In the genomic region with DNA sequence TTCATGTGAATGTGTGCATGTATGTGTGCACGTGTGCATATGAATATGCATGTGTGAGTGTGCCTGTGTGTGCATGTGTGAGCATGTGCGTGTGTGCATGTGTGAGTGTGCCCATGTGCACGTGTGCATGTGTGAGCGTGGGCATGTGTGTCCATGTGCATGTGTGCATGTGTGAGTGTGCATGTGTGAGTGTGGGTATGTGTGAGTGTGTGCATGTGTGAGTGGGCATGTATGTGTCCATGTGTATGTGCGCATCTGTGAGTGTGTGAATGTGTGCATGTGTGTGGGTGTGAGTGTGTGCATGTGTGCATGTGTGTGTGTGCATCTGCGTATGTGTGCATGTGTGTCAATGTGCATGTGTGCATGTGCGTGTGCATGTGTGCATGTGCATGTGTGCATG, we compare ENCODE assay signal across 14 cellular contexts.
DNase-seq lines count a peak whose midpoint lies in the region; ATAC-seq, FAIRE-seq and TF ChIP-seq lines count a peak whose summit lies in the region.
"Had no signal": no experiment of that assay in that cellular context is flagged by ENCODE, and none has a peak within 500 bp of the region (broad histone marks: within the 10 kb centered on the region; RNA-seq: fewer than 3 reads in every experiment).

No MANE protein-coding gene starts in this region.

- H3K9ac ChIP-seq in HepG2 (ENCODE audit: insufficient read depth, low read depth, low read length) = no peak overlapping the region
- H3K9ac ChIP-seq in mesenchymal stem cell (ENCODE audit: low read length) = no peak overlapping the region
- H3K9ac ChIP-seq: BLaER1 treated with 17β-estradiol and CSF1 and Interleukin-3, amounts not matched to agents 10 nM and 100 nM had no signal

- no peak overlapping the region for H2BK15ac ChIP-seq in mesenchymal stem cell (ENCODE audit: low read depth, poor library complexity, severe bottlenecking)

- TF ChIP-seq POLR2A in HepG2 (IDR thresholded peaks at IDR 0.05; ENCODE audit: insufficient read depth in 1 of 2, low read depth in 2 of 2, low read length in 2 of 2) (no peak), right lobe of liver (IDR thresholded peaks at IDR 0.05) (no peak)

- DNase-seq in HepG2 (ENCODE audit: low spot score) (no peak), right lobe of liver (no peak), mesenchymal stem cell (no peak), foreskin fibroblast (no peak), NCI-H187 (lab: John Stamatoyannopoulos, UW) (no peak)
- DNase-seq: ACHN; CD4-positive, CD25-positive, alpha-beta regulatory T cell; DMS53; GF-D8 had no signal

- peak overlapping the region; percentile 21 to 89 (median 82) for H3K27ac Mint-ChIP-seq in brain

- CTCF ChIA-PET in HepG2 (lab: Yijun Ruan, JAX; ENCODE audit: low intra/inter-chr PET ratio, low total read pairs) = no interaction called here

- TF ChIP-seq CTCF in HepG2 (CRISPR knock-in tag; IDR thresholded peaks at IDR 0.05) = no peak
- no peak for TF ChIP-seq CTCF in right lobe of liver (IDR thresholded peaks at IDR 0.05)
- TF ChIP-seq CTCF in brain (conservative IDR thresholded peaks at IDR 0.05) = no peak
- no peak for TF ChIP-seq CTCF in foreskin fibroblast (IDR thresholded peaks at IDR 0.05; ENCODE audit: low read depth, low read length)

- H2BK12ac ChIP-seq in mesenchymal stem cell (ENCODE audit: low read length in 2 of 2) = no peak overlapping the region

- H3K9me3 Mint-ChIP-seq in brain = peaks cover 0 to 14% (median 6%) of the 10 kb centered on the region in 5 experiments

- no peak overlapping the region for H2AK5ac ChIP-seq in mesenchymal stem cell (ENCODE audit: low read length, severe bottlenecking)

- intact Hi-C loops in HepG2 (cut with micrococcal nuclease; ENCODE audit: unreplicated experiment) = no loop called here
- intact Hi-C loops in right lobe of liver (cut with DNase I) = no loop called here

- H2AFZ ChIP-seq in HepG2 (ENCODE audit: low read length) (no peak overlapping the region), mesenchymal stem cell (ENCODE audit: low read depth, low read length) (no peak overlapping the region)

- no peak overlapping the region for H3K27ac ChIP-seq in HepG2 (ENCODE audit: extremely low read length, insufficient read depth, low read length)
- no peak overlapping the region for H3K27ac ChIP-seq in right lobe of liver
- no peak overlapping the region for H3K27ac ChIP-seq in mesenchymal stem cell (ENCODE audit: low read length, poor library complexity, severe bottlenecking)
- H3K27ac ChIP-seq: BLaER1 treated with 17β-estradiol and CSF1 and Interleukin-3, amounts not matched to agents 10 nM and 100 nM had no signal

- no peak for TF ChIP-seq EP300 in HepG2 (IDR thresholded peaks at IDR 0.05; ENCODE audit: low read depth in 2 of 2, low read length in 2 of 2)
- TF ChIP-seq EP300 in HepG2 (CRISPR knock-in tag; IDR thresholded peaks at IDR 0.05; ENCODE audit: borderline replicate concordance) = no peak

- H4K20me1 ChIP-seq in HepG2 (ENCODE audit: insufficient read depth, low read length) = no peaks in the 10 kb centered on the region
- H4K20me1 ChIP-seq: BLaER1 treated with 17β-estradiol and CSF1 and Interleukin-3, amounts not matched to agents 10 nM and 100 nM had no signal

- H3K14ac ChIP-seq in mesenchymal stem cell (ENCODE audit: low read length in 2 of 2) = peak overlapping the region in 1 of 2 experiments; percentile 22

- peaks cover 18% of the 10 kb centered on the region for H3K36me3 Mint-ChIP-seq in brain
- H3K36me3 Mint-ChIP-seq: CD4-positive, CD25-positive, alpha-beta regulatory T cell had no signal

- no peaks in the 10 kb centered on the region for H3K79me2 ChIP-seq in HepG2 (ENCODE audit: insufficient read depth, low read length)

- POLR2A ChIA-PET in HepG2 (lab: Yijun Ruan, JAX) = no interaction called here

- TF ChIP-seq RAD21 in HepG2 (CRISPR knock-in tag; IDR thresholded peaks at IDR 0.05) = no peak

- H4K8ac ChIP-seq in mesenchymal stem cell (ENCODE audit: low read length) = no peak overlapping the region

- no peak overlapping the region for H2BK120ac ChIP-seq in mesenchymal stem cell (ENCODE audit: low read depth, low read length)

- H3K4me3 ChIP-seq in HepG2 (replicated peaks in 1 of 3; ENCODE audit: insufficient read depth in 1 of 3, low read depth in 2 of 3, low read length in 3 of 3) (no peak overlapping the region), right lobe of liver (no peak overlapping the region), mesenchymal stem cell (ENCODE audit: insufficient read depth in 1 of 2, low read depth in 1 of 2, low read length in 2 of 2) (no peak overlapping the region), foreskin fibroblast (ENCODE audit: low read depth in 1 of 2, low read length in 2 of 2) (no peak overlapping the region)
- H3K4me3 ChIP-seq: BLaER1 treated with 17β-estradiol and CSF1 and Interleukin-3, amounts not matched to agents 10 nM and 100 nM had no signal

- H3K23ac ChIP-seq in mesenchymal stem cell (ENCODE audit: low read length in 2 of 2) = no peak overlapping the region

- H3K4ac ChIP-seq in mesenchymal stem cell (ENCODE audit: low read depth in 1 of 2, low read length in 2 of 2) = no peak overlapping the region

- H3K36me3 ChIP-seq in HepG2 (replicated peaks in 1 of 2; ENCODE audit: control insufficient read depth in 1 of 2, insufficient read depth in 2 of 2, low read length in 2 of 2) (no peaks in the 10 kb centered on the region; a peak in 1 of 5 replicates), right lobe of liver (no peaks in the 10 kb centered on the region), mesenchymal stem cell (ENCODE audit: control insufficient read depth in 1 of 2, insufficient read depth in 2 of 2, low read depth in 1 of 2, low read length in 2 of 2) (peaks cover 0 to 8% of the 10 kb centered on the region in 2 experiments)
- H3K36me3 ChIP-seq: BLaER1 treated with 17β-estradiol and CSF1 and Interleukin-3, amounts not matched to agents 10 nM and 100 nM had no signal

- H3K27me3 ChIP-seq in HepG2 (ENCODE audit: control insufficient read depth in 1 of 2, insufficient read depth in 2 of 2, low read length in 2 of 2) = peaks cover 4 to 40% of the 10 kb centered on the region in 2 experiments; a peak in 4 of 5 replicates
- H3K27me3 ChIP-seq in right lobe of liver = no peaks in the 10 kb centered on the region
- peaks cover 9 to 29% of the 10 kb centered on the region in 2 experiments for H3K27me3 ChIP-seq in mesenchymal stem cell (ENCODE audit: control insufficient read depth in 1 of 2, insufficient read depth in 1 of 2, low read length in 2 of 2)

- in situ Hi-C loops in HepG2 (cut with HindIII; ENCODE audit: extremely low pct_ligation_motif_present, low pct_unique_long_range_greater_than_20kb) = no loop called here

- H3K9me3 ChIP-seq in HepG2 (ENCODE audit: low read length) (peaks cover 12% of the 10 kb centered on the region; the same call in 1 of the 2 replicates), right lobe of liver (no peaks in the 10 kb centered on the region), mesenchymal stem cell (ENCODE audit: control insufficient read depth, low read length) (no peaks in the 10 kb centered on the region)

- H4K91ac ChIP-seq in mesenchymal stem cell (ENCODE audit: low read length) = peak overlapping the region; percentile 28

- FAIRE-seq in HepG2 (lab: Jason Lieb, UNC) = no peak
- FAIRE-seq: H54 had no signal

- H3K4me1 ChIP-seq in HepG2 (ENCODE audit: insufficient read depth, low read length) = no peaks in the 10 kb centered on the region
- no peaks in the 10 kb centered on the region for H3K4me1 ChIP-seq in right lobe of liver
- peaks cover 8% of the 10 kb centered on the region for H3K4me1 ChIP-seq in mesenchymal stem cell (ENCODE audit: control insufficient read depth, insufficient read depth, low read depth, low read length)

- no TSS peak for BruUV-seq in HepG2 (replicated peaks; lab: Mats Ljungman, UMichigan)

- 80% methylated on average over 7 of the region's 7 CpGs for WGBS in HepG2 (ENCODE audit: low lambda C conversion rate)
- 60% methylated on average over 1 of the region's 7 CpGs for WGBS in right lobe of liver (ENCODE audit: insufficient coverage, low coverage, low lambda C conversion rate, missing lambda C conversion rate)
- 88% methylated on average over 7 of the region's 7 CpGs for WGBS in mesenchymal stem cell

- H3K79me1 ChIP-seq in mesenchymal stem cell (replicated peaks; ENCODE audit: low read length, poor library complexity, severe bottlenecking) = no peaks in the 10 kb centered on the region

- H3K27me3 Mint-ChIP-seq in brain = peaks cover 22% of the 10 kb centered on the region
- H3K27me3 Mint-ChIP-seq: CD4-positive, CD25-positive, alpha-beta regulatory T cell had no signal

- H3K4me2 ChIP-seq in HepG2 (ENCODE audit: low read depth, low read length) (no peak overlapping the region), mesenchymal stem cell (ENCODE audit: low read length, poor library complexity, severe bottlenecking) (no peak overlapping the region)
- H3K4me2 ChIP-seq: BLaER1 treated with 17β-estradiol and CSF1 and Interleukin-3, amounts not matched to agents 10 nM and 100 nM had no signal

- peaks cover 31% of the 10 kb centered on the region for H3K4me1 Mint-ChIP-seq in brain

- ATAC-seq in HepG2 = no peak
- no peak for ATAC-seq in right lobe of liver
- no peak for ATAC-seq in GM21576 (IDR thresholded peaks at IDR 0.05; ENCODE audit: unreplicated experiment)
- ATAC-seq in HG02798 (IDR thresholded peaks at IDR 0.05; ENCODE audit: poor library complexity, unreplicated experiment) = no peak

- no peak overlapping the region for H2BK5ac ChIP-seq in mesenchymal stem cell (ENCODE audit: low read depth, low read length, poor library complexity, severe bottlenecking)

- peak overlapping the region in 2 of 5 experiments; percentile 55 to 58 for H3K4me3 Mint-ChIP-seq in brain
- H3K4me3 Mint-ChIP-seq: CD4-positive, CD25-positive, alpha-beta regulatory T cell had no signal

- H3K18ac ChIP-seq in mesenchymal stem cell (ENCODE audit: low read depth in 1 of 2, low read length in 2 of 2) = no peak overlapping the region

TF ChIP-seq in HepG2, 621 proteins besides CTCF, POLR2A, EP300 and RAD21 (continues in another document):
- TF ChIP-seq ZBTB38 (CRISPR knock-in tag; IDR thresholded peaks at IDR 0.05) (no peak), WIZ (CRISPR knock-in tag; IDR thresholded peaks at IDR 0.05) (no peak), FOXJ3 (CRISPR knock-in tag; IDR thresholded peaks at IDR 0.05; ENCODE audit: borderline replicate concordance) (no peak), ZNF230 (CRISPR knock-in tag; IDR thresholded peaks at IDR 0.05) (no peak)
- TF ChIP-seq, protein P1, sequence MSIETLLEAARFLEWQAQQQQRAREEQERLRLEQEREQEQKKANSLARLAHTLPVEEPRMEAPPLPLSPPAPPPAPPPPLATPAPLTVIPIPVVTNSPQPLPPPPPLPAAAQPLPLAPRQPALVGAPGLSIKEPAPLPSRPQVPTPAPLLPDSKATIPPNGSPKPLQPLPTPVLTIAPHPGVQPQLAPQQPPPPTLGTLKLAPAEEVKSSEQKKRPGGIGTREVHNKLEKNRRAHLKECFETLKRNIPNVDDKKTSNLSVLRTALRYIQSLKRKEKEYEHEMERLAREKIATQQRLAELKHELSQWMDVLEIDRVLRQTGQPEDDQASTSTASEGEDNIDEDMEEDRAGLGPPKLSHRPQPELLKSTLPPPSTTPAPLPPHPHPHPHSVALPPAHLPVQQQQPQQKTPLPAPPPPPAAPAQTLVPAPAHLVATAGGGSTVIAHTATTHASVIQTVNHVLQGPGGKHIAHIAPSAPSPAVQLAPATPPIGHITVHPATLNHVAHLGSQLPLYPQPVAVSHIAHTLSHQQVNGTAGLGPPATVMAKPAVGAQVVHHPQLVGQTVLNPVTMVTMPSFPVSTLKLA (IDR thresholded peaks at IDR 0.05) = peak; percentile 94
